In the genomic region with DNA sequence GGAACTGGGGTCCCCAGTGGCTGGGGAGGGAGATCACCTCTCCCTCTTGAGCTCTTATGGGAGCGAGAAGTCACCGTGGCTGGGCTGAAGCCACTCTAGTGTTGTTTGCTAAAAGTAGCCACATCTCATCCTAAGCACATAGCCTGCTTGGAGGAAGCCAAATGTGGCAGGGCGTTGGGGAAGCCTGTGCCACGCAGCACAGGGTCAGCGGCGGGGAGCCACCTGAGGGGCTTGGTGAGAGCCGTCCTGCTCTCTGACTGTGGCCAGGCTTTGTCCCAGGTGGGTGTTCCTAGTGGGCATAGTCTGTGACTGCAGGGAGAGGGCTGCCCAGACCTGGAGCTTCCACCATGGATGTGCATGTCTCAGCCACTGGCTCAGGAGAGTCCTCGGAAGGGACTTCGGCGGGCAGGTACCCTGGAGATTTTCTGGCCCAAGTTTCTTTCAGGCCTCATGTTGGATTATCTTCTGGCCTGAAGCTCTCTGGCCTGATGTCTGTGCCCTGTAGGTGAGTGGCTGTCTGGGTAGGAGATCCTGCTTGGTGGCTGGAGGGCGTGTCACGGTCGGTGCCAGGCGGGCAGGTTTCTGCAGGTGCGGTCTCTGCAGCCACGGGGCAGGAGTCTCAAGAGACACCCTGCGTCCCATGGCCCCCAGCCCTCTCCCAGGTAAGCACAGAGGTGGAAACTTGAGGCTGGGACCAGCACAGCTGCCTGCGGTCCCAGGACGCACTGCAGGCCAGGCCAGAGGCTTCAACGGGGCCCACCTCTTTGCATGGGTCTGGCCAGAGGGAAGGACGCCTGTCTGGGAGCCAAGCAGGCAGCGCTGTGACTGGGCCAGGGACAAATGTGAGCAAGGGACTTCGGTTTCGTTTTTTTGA, we compare ENCODE assay signal across 20 cellular contexts. TPM values are rescaled to one million over a fixed set of nuclear protein-coding genes. Genes with fewer than 3 reads are reported as not detected.
A peak's percentile ranks its signal among the peaks of the same experiment; 100 is the strongest.
DNase-seq lines count a peak whose midpoint lies in the region; ATAC-seq and TF ChIP-seq lines count a peak whose summit lies in the region.
"Had no signal": no experiment of that assay in that cellular context is flagged by ENCODE, and none has a peak within 500 bp of the region (broad histone marks: within the 10 kb centered on the region; RNA-seq: fewer than 3 reads in every experiment).

No MANE protein-coding gene starts in this region.

- H3K4me3 ChIP-seq in ascending aorta (peak overlapping the region in 1 of 2 donors; percentile 21), tibial artery (no peak overlapping the region)
- H3K4me3 ChIP-seq: GM12878 had no signal

- peaks cover 44% of the 10 kb centered on the region for H3K4me1 Mint-ChIP-seq in nephron
- no peaks in the 10 kb centered on the region for H3K4me1 Mint-ChIP-seq in activated CD4-positive, alpha-beta T cell treated with anti-CD3 and anti-CD28 coated beads, Interleukin-2, amount 10 ng/mL, durations not matched to agents 7 days and 5 days
- H3K4me1 Mint-ChIP-seq: activated B cell treated with CpG ODN at 0.5 μM for 24 hours; activated naive CD8-positive, alpha-beta T cell treated with anti-CD3 and anti-CD28 coated beads for 36 hours; naive thymus-derived CD4-positive, alpha-beta T cell had no signal

- H3K9me3 Mint-ChIP-seq in nephron = no peaks in the 10 kb centered on the region
- H3K9me3 Mint-ChIP-seq in activated CD4-positive, alpha-beta T cell treated with anti-CD3 and anti-CD28 coated beads, Interleukin-2, amount 10 ng/mL, durations not matched to agents 7 days and 5 days = no peaks in the 10 kb centered on the region
- H3K9me3 Mint-ChIP-seq: activated B cell treated with CpG ODN at 0.5 μM for 24 hours; activated naive CD8-positive, alpha-beta T cell treated with anti-CD3 and anti-CD28 coated beads for 36 hours; activated T-helper 1 cell treated with anti-CD3 and anti-CD28 coated beads, Interleukin-12 subunit alpha, Interleukin-12 subunit beta, Interleukin-2, Interleukin-4 antibody, amounts not matched to agents 30 ng/mL and 10 ng/mL and 1 ng/mL, durations not matched to agents 14 hours and 24 hours and 36 hours; brain; naive thymus-derived CD4-positive, alpha-beta T cell had no signal

- no peaks in the 10 kb centered on the region for H3K36me3 ChIP-seq in ascending aorta
- no peaks in the 10 kb centered on the region for H3K36me3 ChIP-seq in tibial artery

- H3K4me1 ChIP-seq in ascending aorta (peaks cover 7 to 26% of the 10 kb centered on the region in 2 donors), tibial artery (peaks cover 0 to 26% (median 25%) of the 10 kb centered on the region in 4 donors)

- no peaks in the 10 kb centered on the region for H3K27me3 ChIP-seq in ascending aorta
- H3K27me3 ChIP-seq in tibial artery = no peaks in the 10 kb centered on the region

- peak overlapping the region; percentile 82 for H3K27ac ChIP-seq in ascending aorta
- H3K27ac ChIP-seq in tibial artery = peak overlapping the region; percentile 49 to 70

- no peak for DNase-seq in ascending aorta (ENCODE audit: low spot score in 2 of 2)
- peak; percentile 30 for DNase-seq in Right ventricle myocardium superior
- DNase-seq in tibial artery = peak in 1 of 2 donors; percentile 68
- no peak for DNase-seq in stimulated activated CD8-positive, alpha-beta memory T cell treated with anti-CD3 and anti-CD28 coated beads, Interleukin-4, amount 100 ng/mL, for 48 hours
- DNase-seq in activated CD4-positive, alpha-beta T cell treated with anti-CD3 and anti-CD28 coated beads, Interleukin-2, amount 10 ng/mL, durations not matched to agents 7 days and 5 days = no peak
- DNase-seq: activated B cell treated with CpG ODN at 0.5 μM for 24 hours; activated CD8-positive, alpha-beta memory T cell treated with anti-CD3 and anti-CD28 coated beads for 24 hours; activated naive CD8-positive, alpha-beta T cell treated with anti-CD3 and anti-CD28 coated beads for 36 hours; AML-193; foreskin melanocyte; GF-D8; naive thymus-derived CD4-positive, alpha-beta T cell; NCI-H1417; NCI-H69; stimulated activated CD4-positive, alpha-beta T cell treated with anti-CD3 and anti-CD28 coated beads, Interleukin-1b, Interleukin-23, amount 100 ng/mL, for 48 hours had no signal

- TF ChIP-seq CTCF in ascending aorta (IDR thresholded peaks at IDR 0.05) (no peak), nephron (IDR thresholded peaks at IDR 0.05; ENCODE audit: unreplicated experiment in 3 of 3) (no peak), tibial artery (IDR thresholded peaks at IDR 0.05) (no peak)

- POLR2A ChIA-PET in activated CD4-positive, alpha-beta T cell treated with anti-CD3 and anti-CD28 coated beads, Interleukin-2, amount 10 ng/mL, durations not matched to agents 7 days and 5 days (lab: Charles Lee) = no interaction called here

- no peak overlapping the region for H3K4me3 Mint-ChIP-seq in nephron
- no peak overlapping the region for H3K4me3 Mint-ChIP-seq in activated CD4-positive, alpha-beta T cell treated with anti-CD3 and anti-CD28 coated beads, Interleukin-2, amount 10 ng/mL, durations not matched to agents 7 days and 5 days
- H3K4me3 Mint-ChIP-seq: activated B cell treated with CpG ODN at 0.5 μM for 24 hours; activated naive CD8-positive, alpha-beta T cell treated with anti-CD3 and anti-CD28 coated beads for 36 hours; activated T-helper 1 cell treated with anti-CD3 and anti-CD28 coated beads, Interleukin-12 subunit alpha, Interleukin-12 subunit beta, Interleukin-2, Interleukin-4 antibody, amounts not matched to agents 30 ng/mL and 10 ng/mL and 1 ng/mL, durations not matched to agents 14 hours and 24 hours and 36 hours; brain; naive thymus-derived CD4-positive, alpha-beta T cell had no signal

- H3K36me3 Mint-ChIP-seq in nephron (ENCODE audit: low read depth) = no peaks in the 10 kb centered on the region
- no peaks in the 10 kb centered on the region for H3K36me3 Mint-ChIP-seq in activated CD4-positive, alpha-beta T cell treated with anti-CD3 and anti-CD28 coated beads, Interleukin-2, amount 10 ng/mL, durations not matched to agents 7 days and 5 days (ENCODE audit: low read depth)
- H3K36me3 Mint-ChIP-seq: activated naive CD8-positive, alpha-beta T cell treated with anti-CD3 and anti-CD28 coated beads for 36 hours; brain; naive thymus-derived CD4-positive, alpha-beta T cell had no signal

- ATAC-seq in Right ventricle myocardium superior (ENCODE audit: poor library complexity) (peak; percentile 35), HG03175 (IDR thresholded peaks at IDR 0.05; ENCODE audit: unreplicated experiment) (no peak)
- ATAC-seq: GM12878; naive thymus-derived CD4-positive, alpha-beta T cell had no signal

- H3K9me3 ChIP-seq in ascending aorta (no peaks in the 10 kb centered on the region), tibial artery (no peaks in the 10 kb centered on the region)

- CTCF ChIA-PET in activated CD4-positive, alpha-beta T cell treated with anti-CD3 and anti-CD28 coated beads, Interleukin-2, amount 10 ng/mL, durations not matched to agents 7 days and 5 days (lab: Charles Lee) = no interaction called here

- H3K27me3 Mint-ChIP-seq in nephron (ENCODE audit: low read depth) = peaks cover 8% of the 10 kb centered on the region
- no peaks in the 10 kb centered on the region for H3K27me3 Mint-ChIP-seq in activated CD4-positive, alpha-beta T cell treated with anti-CD3 and anti-CD28 coated beads, Interleukin-2, amount 10 ng/mL, durations not matched to agents 7 days and 5 days
- H3K27me3 Mint-ChIP-seq: activated B cell treated with CpG ODN at 0.5 μM for 24 hours; activated naive CD8-positive, alpha-beta T cell treated with anti-CD3 and anti-CD28 coated beads for 36 hours; brain; naive thymus-derived CD4-positive, alpha-beta T cell had no signal

- intact Hi-C loops in ascending aorta (cut with DNase I) = no loop called here
- intact Hi-C loops in Right ventricle myocardium superior (cut with DNase I) = no loop called here
- intact Hi-C loops in tibial artery (cut with DNase I; ENCODE audit: low total_unique reads) = no loop called here

- peak overlapping the region in 2 of 3 experiments; percentile 41 to 62 for H3K27ac Mint-ChIP-seq in nephron
- no peak overlapping the region for H3K27ac Mint-ChIP-seq in activated CD4-positive, alpha-beta T cell treated with anti-CD3 and anti-CD28 coated beads, Interleukin-2, amount 10 ng/mL, durations not matched to agents 7 days and 5 days
- H3K27ac Mint-ChIP-seq: activated B cell treated with CpG ODN at 0.5 μM for 24 hours; activated naive CD8-positive, alpha-beta T cell treated with anti-CD3 and anti-CD28 coated beads for 36 hours; activated T-helper 1 cell treated with anti-CD3 and anti-CD28 coated beads, Interleukin-12 subunit alpha, Interleukin-12 subunit beta, Interleukin-2, Interleukin-4 antibody, amounts not matched to agents 30 ng/mL and 10 ng/mL and 1 ng/mL, durations not matched to agents 14 hours and 24 hours and 36 hours; naive thymus-derived CD4-positive, alpha-beta T cell had no signal

RNA-seq across cellular contexts. Expression of a gene that starts 38.8 kb away (rescaled TPM):
- total RNA-seq in ascending aorta (18.4 TPM), Right ventricle myocardium superior (5.0 TPM)
- total RNA-seq in activated CD4-positive, alpha-beta T cell treated with anti-CD3 and anti-CD28 coated beads, Interleukin-2, amount 10 ng/mL, durations not matched to agents 7 days and 5 days = 1 to 10 TPM; 6.7 to 8.1 TPM

RNA-seq across cellular contexts. Expression of a gene that starts 39.1 kb away (rescaled TPM):
- total RNA-seq in ascending aorta = 61.3 TPM
- 81.8 TPM for total RNA-seq in Right ventricle myocardium superior
- total RNA-seq in activated CD4-positive, alpha-beta T cell treated with anti-CD3 and anti-CD28 coated beads, Interleukin-2, amount 10 ng/mL, durations not matched to agents 7 days and 5 days = 100 to 1,000 TPM; 156 to 159 TPM

RNA-seq across cellular contexts. Expression of a gene that starts 59.8 kb away (rescaled TPM):
- total RNA-seq in ascending aorta (26.1 TPM), Right ventricle myocardium superior (15.2 TPM)
- 10 to 100 TPM in 1 of 2 experiments, 1 to 10 TPM in 1; 9.2 to 10.3 TPM for total RNA-seq in activated CD4-positive, alpha-beta T cell treated with anti-CD3 and anti-CD28 coated beads, Interleukin-2, amount 10 ng/mL, durations not matched to agents 7 days and 5 days
